In the genomic region with DNA sequence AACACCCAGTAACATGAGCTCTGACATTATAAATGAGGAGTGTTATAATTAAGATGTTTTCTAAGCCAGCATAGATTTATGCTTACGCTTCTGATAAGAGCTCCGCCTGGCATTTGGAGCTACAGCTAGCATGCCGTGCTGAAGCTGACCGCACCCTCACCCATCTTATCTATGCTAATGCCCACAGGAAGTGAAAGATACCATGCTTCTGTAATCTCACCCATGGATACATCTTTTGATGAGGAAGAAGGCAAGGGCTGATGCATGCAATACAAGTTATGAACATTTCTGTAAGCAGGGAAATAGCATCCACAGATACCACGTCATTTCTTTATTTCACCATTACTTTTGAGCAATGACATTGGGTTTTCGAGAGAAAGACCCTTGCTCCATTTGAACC, we compare ENCODE assay signal across 23 cellular contexts.
DNase-seq lines count a peak whose midpoint lies in the region; ATAC-seq and TF ChIP-seq lines count a peak whose summit lies in the region.
"Had no signal": no experiment of that assay in that cellular context is flagged by ENCODE, and none has a peak within 500 bp of the region (broad histone marks: within the 10 kb centered on the region; RNA-seq: fewer than 3 reads in every experiment).

No MANE protein-coding gene starts in this region.

- POLR2A ChIA-PET in activated CD4-positive, alpha-beta memory T cell treated with anti-CD3 and anti-CD28 coated beads, Interleukin-2, amount 10 ng/mL, durations not matched to agents 7 days and 5 days (lab: Charles Lee) = interaction anchor here (0.6 to 1.5 kb wide), 8 partner anchors 9 to 124 kb away, joined by 3 to 5 read pairs (median 5); no protein-coding TSS in a partner anchor
- POLR2A ChIA-PET in activated CD4-positive, alpha-beta memory T cell treated with anti-CD3 and anti-CD28 coated beads for 36 hours (lab: Charles Lee) = no interaction called here

- DNase-seq in activated CD4-positive, alpha-beta memory T cell treated with anti-CD3 and anti-CD28 coated beads, Interleukin-2, amount 10 ng/mL, durations not matched to agents 7 days and 5 days = no peak
- DNase-seq in activated CD4-positive, alpha-beta memory T cell treated with anti-CD3 and anti-CD28 coated beads for 36 hours = no peak
- DNase-seq in HL-60 (ENCODE audit: low read depth in 1 of 2, low spot score in 1 of 2) (peak; percentile 39 to 64), NAMALWA (ENCODE audit: low spot score) (no peak), NCI-H1105 treated with DMSO at 0.1 percent for 48 hours (lab: John Stamatoyannopoulos, UW) (no peak)
- DNase-seq: activated CD4-positive, CD25-positive, alpha-beta regulatory T cell treated with anti-CD3 and anti-CD28 coated beads, Interleukin-2, amount 50 U/mL, for 72 hours; activated CD8-positive, alpha-beta memory T cell treated with anti-CD3 and anti-CD28 coated beads for 24 hours; activated T-cell treated with anti-CD3 and anti-CD28 coated beads, Interleukin-2, amount 50 U/mL, for 72 hours; cerebellar nuclear complex; HCEC 1CT; NCI-H1694 treated with DMSO at 0.1 percent for 48 hours; NCI-H446 treated with DMSO at 0.1 percent for 48 hours; posterior cingulate gyrus; RPMI8226; SK-N-SH; T1000 had no signal

- H3K27ac ChIP-seq in HL-60 (replicated peaks) = peak overlapping the region; percentile 51
- H3K27ac ChIP-seq: gastroesophageal sphincter, thoracic aorta had no signal

- peak overlapping the region; percentile 32 for H3K27ac Mint-ChIP-seq in activated CD4-positive, alpha-beta memory T cell treated with anti-CD3 and anti-CD28 coated beads, Interleukin-2, amount 10 ng/mL, durations not matched to agents 7 days and 5 days
- no peak overlapping the region for H3K27ac Mint-ChIP-seq in activated CD4-positive, alpha-beta memory T cell treated with anti-CD3 and anti-CD28 coated beads for 36 hours
- peak overlapping the region; percentile 91 for H3K27ac Mint-ChIP-seq in dendritic cell treated with granulocyte-macrophage colony-stimulating factor and Interleukin-4, amounts not matched to agents 40 ng/mL and 50 ng/mL, for 4 days
- peak overlapping the region; percentile 62 for H3K27ac Mint-ChIP-seq in stimulated activated memory B cell treated with anti-CD40 and anti-IgM and Interleukin-4, amounts not matched to agents 10 μg/mL and 1 μg/mL and 100 μg/mL, for 72 hours
- H3K27ac Mint-ChIP-seq: activated T-cell treated with anti-CD3 and anti-CD28 coated beads, Interleukin-2, amount 50 U/mL, for 72 hours; nephron had no signal

- TF ChIP-seq CTCF in HL-60 (IDR thresholded peaks at IDR 0.05; ENCODE audit: insufficient read depth, low read length) = no peak

- H3K27me3 ChIP-seq in HL-60 (ENCODE audit: insufficient read depth, poor library complexity, severe bottlenecking) = no peaks in the 10 kb centered on the region
- H3K27me3 ChIP-seq: gastroesophageal sphincter had no signal

- CTCF ChIA-PET in activated CD4-positive, alpha-beta memory T cell treated with anti-CD3 and anti-CD28 coated beads, Interleukin-2, amount 10 ng/mL, durations not matched to agents 7 days and 5 days (lab: Charles Lee) = no interaction called here
- CTCF ChIA-PET in activated CD4-positive, alpha-beta memory T cell treated with anti-CD3 and anti-CD28 coated beads for 36 hours (lab: Charles Lee) = no interaction called here

- peaks cover 20% of the 10 kb centered on the region for H3K36me3 Mint-ChIP-seq in activated CD4-positive, alpha-beta memory T cell treated with anti-CD3 and anti-CD28 coated beads, Interleukin-2, amount 10 ng/mL, durations not matched to agents 7 days and 5 days (ENCODE audit: low read depth)
- H3K36me3 Mint-ChIP-seq in activated CD4-positive, alpha-beta memory T cell treated with anti-CD3 and anti-CD28 coated beads for 36 hours = peaks cover 2% of the 10 kb centered on the region
- H3K36me3 Mint-ChIP-seq in dendritic cell treated with granulocyte-macrophage colony-stimulating factor and Interleukin-4, amounts not matched to agents 40 ng/mL and 50 ng/mL, for 4 days (ENCODE audit: low read depth) = peaks cover 14% of the 10 kb centered on the region
- peaks cover 8% of the 10 kb centered on the region for H3K36me3 Mint-ChIP-seq in stimulated activated memory B cell treated with anti-CD40 and anti-IgM and Interleukin-4, amounts not matched to agents 10 μg/mL and 1 μg/mL and 100 μg/mL, for 72 hours

- peak; percentile 80 for ATAC-seq in stimulated activated memory B cell treated with anti-CD40 and anti-IgM and Interleukin-4, amounts not matched to agents 10 μg/mL and 1 μg/mL and 100 μg/mL, for 72 hours
- ATAC-seq in GM21447 (IDR thresholded peaks at IDR 0.05; ENCODE audit: unreplicated experiment) = no peak
- ATAC-seq: activated T-cell treated with anti-CD3 and anti-CD28 coated beads, Interleukin-2, amount 50 U/mL, for 72 hours; gastroesophageal sphincter had no signal

- H3K9me3 Mint-ChIP-seq in activated CD4-positive, alpha-beta memory T cell treated with anti-CD3 and anti-CD28 coated beads, Interleukin-2, amount 10 ng/mL, durations not matched to agents 7 days and 5 days = peaks cover 10% of the 10 kb centered on the region
- peaks cover 7% of the 10 kb centered on the region for H3K9me3 Mint-ChIP-seq in activated CD4-positive, alpha-beta memory T cell treated with anti-CD3 and anti-CD28 coated beads for 36 hours
- H3K9me3 Mint-ChIP-seq in dendritic cell treated with granulocyte-macrophage colony-stimulating factor and Interleukin-4, amounts not matched to agents 40 ng/mL and 50 ng/mL, for 4 days = peaks cover 19% of the 10 kb centered on the region
- H3K9me3 Mint-ChIP-seq in stimulated activated memory B cell treated with anti-CD40 and anti-IgM and Interleukin-4, amounts not matched to agents 10 μg/mL and 1 μg/mL and 100 μg/mL, for 72 hours = peaks cover 7% of the 10 kb centered on the region

- no peak overlapping the region for H3K4me3 ChIP-seq in HL-60 (replicated peaks; ENCODE audit: insufficient read depth, low read length)
- H3K4me3 ChIP-seq: gastroesophageal sphincter, thoracic aorta had no signal

- no peak overlapping the region for H3K4me3 Mint-ChIP-seq in activated CD4-positive, alpha-beta memory T cell treated with anti-CD3 and anti-CD28 coated beads, Interleukin-2, amount 10 ng/mL, durations not matched to agents 7 days and 5 days
- H3K4me3 Mint-ChIP-seq in activated CD4-positive, alpha-beta memory T cell treated with anti-CD3 and anti-CD28 coated beads for 36 hours = no peak overlapping the region
- no peak overlapping the region for H3K4me3 Mint-ChIP-seq in dendritic cell treated with granulocyte-macrophage colony-stimulating factor and Interleukin-4, amounts not matched to agents 40 ng/mL and 50 ng/mL, for 4 days
- no peak overlapping the region for H3K4me3 Mint-ChIP-seq in stimulated activated memory B cell treated with anti-CD40 and anti-IgM and Interleukin-4, amounts not matched to agents 10 μg/mL and 1 μg/mL and 100 μg/mL, for 72 hours
- H3K4me3 Mint-ChIP-seq: activated naive CD4-positive, alpha-beta T cell treated with anti-CD3 and anti-CD28 coated beads, Interleukin-2, amount 50 U/mL, for 24 hours; activated T-cell treated with anti-CD3 and anti-CD28 coated beads, Interleukin-2, amount 50 U/mL, for 72 hours; nephron had no signal

- peaks cover 1% of the 10 kb centered on the region for H3K27me3 Mint-ChIP-seq in activated CD4-positive, alpha-beta memory T cell treated with anti-CD3 and anti-CD28 coated beads, Interleukin-2, amount 10 ng/mL, durations not matched to agents 7 days and 5 days
- H3K27me3 Mint-ChIP-seq in activated CD4-positive, alpha-beta memory T cell treated with anti-CD3 and anti-CD28 coated beads for 36 hours = no peaks in the 10 kb centered on the region
- H3K27me3 Mint-ChIP-seq in dendritic cell treated with granulocyte-macrophage colony-stimulating factor and Interleukin-4, amounts not matched to agents 40 ng/mL and 50 ng/mL, for 4 days = peaks cover 4% of the 10 kb centered on the region
- peaks cover 5% of the 10 kb centered on the region for H3K27me3 Mint-ChIP-seq in stimulated activated memory B cell treated with anti-CD40 and anti-IgM and Interleukin-4, amounts not matched to agents 10 μg/mL and 1 μg/mL and 100 μg/mL, for 72 hours
- H3K27me3 Mint-ChIP-seq: activated naive CD4-positive, alpha-beta T cell treated with anti-CD3 and anti-CD28 coated beads, Interleukin-2, amount 50 U/mL, for 24 hours had no signal

- intact Hi-C loops in activated CD4-positive, alpha-beta memory T cell treated with anti-CD3 and anti-CD28 coated beads for 36 hours (cut with micrococcal nuclease) = no loop called here
- intact Hi-C loops in dendritic cell treated with granulocyte-macrophage colony-stimulating factor and Interleukin-4, amounts not matched to agents 40 ng/mL and 50 ng/mL, for 4 days (cut with micrococcal nuclease) = loop anchor here (1.0 kb wide), 2 partner anchors 32 to 79 kb away; no protein-coding TSS in a partner anchor

- H3K4me1 Mint-ChIP-seq in activated CD4-positive, alpha-beta memory T cell treated with anti-CD3 and anti-CD28 coated beads, Interleukin-2, amount 10 ng/mL, durations not matched to agents 7 days and 5 days = peaks cover 27% of the 10 kb centered on the region
- H3K4me1 Mint-ChIP-seq in activated CD4-positive, alpha-beta memory T cell treated with anti-CD3 and anti-CD28 coated beads for 36 hours (ENCODE audit: low read depth) = peaks cover 29% of the 10 kb centered on the region
- peaks cover 27% of the 10 kb centered on the region for H3K4me1 Mint-ChIP-seq in dendritic cell treated with granulocyte-macrophage colony-stimulating factor and Interleukin-4, amounts not matched to agents 40 ng/mL and 50 ng/mL, for 4 days (ENCODE audit: low read depth)
- peaks cover 54% of the 10 kb centered on the region for H3K4me1 Mint-ChIP-seq in stimulated activated memory B cell treated with anti-CD40 and anti-IgM and Interleukin-4, amounts not matched to agents 10 μg/mL and 1 μg/mL and 100 μg/mL, for 72 hours

Comparison
In these comparisons a context has a peak if more than half of its experiments do, and no peak if none do; other contexts are left out.
1. DNase-seq: peak in HL-60 (2 of 2); none in activated CD4-positive, alpha-beta memory T cell treated with anti-CD3 and anti-CD28 coated beads, Interleukin-2, amount 10 ng/mL, durations not matched to agents 7 days and 5 days (single experiment), activated CD4-positive, alpha-beta memory T cell treated with anti-CD3 and anti-CD28 coated beads for 36 hours (single experiment), NAMALWA (single experiment) and NCI-H1105 treated with DMSO at 0.1 percent for 48 hours (single experiment).